Comparison of ENCODE assay signal across 12 cellular contexts in the genomic region with DNA sequence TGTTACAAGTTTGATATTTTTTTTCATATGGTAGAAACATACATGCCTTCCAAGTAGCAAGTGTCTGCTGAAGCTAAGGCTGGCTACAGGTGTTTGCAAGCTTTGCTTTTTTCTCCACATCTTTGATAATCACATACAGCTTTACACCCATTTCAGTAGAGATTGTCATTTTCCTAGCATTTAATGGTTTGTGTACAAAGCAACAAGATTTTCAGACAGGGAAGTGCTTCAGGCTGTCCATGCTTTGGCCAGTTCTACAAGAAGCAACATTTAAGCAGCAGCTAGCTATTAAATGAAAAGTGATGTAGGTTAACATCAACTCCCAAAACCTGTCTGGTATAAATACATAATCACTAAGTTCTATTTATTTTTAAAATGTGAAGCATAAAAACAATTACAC. TPM values are rescaled to one million over a fixed set of nuclear protein-coding genes. Genes with fewer than 3 reads are reported as not detected.
A peak's percentile ranks its signal among the peaks of the same experiment; 100 is the strongest.
DNase-seq lines count a peak whose midpoint lies in the region; ATAC-seq and TF ChIP-seq lines count a peak whose summit lies in the region.
"Had no signal": no experiment of that assay in that cellular context is flagged by ENCODE, and none has a peak within 500 bp of the region (broad histone marks: within the 10 kb centered on the region; RNA-seq: fewer than 3 reads in every experiment).

No MANE protein-coding gene starts in this region.

- TF ChIP-seq CTCF in heart right ventricle (IDR thresholded peaks at IDR 0.05) (no peak), MM.1S (IDR thresholded peaks at IDR 0.05; ENCODE audit: low read length) (no peak), thoracic aorta (IDR thresholded peaks at IDR 0.05) (no peak), foreskin fibroblast (IDR thresholded peaks at IDR 0.05; ENCODE audit: low read depth, low read length) (no peak), thyroid gland (IDR thresholded peaks at IDR 0.05) (no peak)

- ATAC-seq in heart right ventricle (no peak), left cardiac atrium (no peak), thoracic aorta (ENCODE audit: insufficient number of reproducible peaks, low FRiP score, low read depth) (no peak)

- H3K27ac ChIP-seq in heart right ventricle (peak overlapping the region in 7 of 10 donors; percentile 4 to 86 (median 78)), MM.1S (ENCODE audit: low read length) (peak overlapping the region; percentile 85; the same call in 1 of the 2 replicates), iPS-20b (ENCODE audit: low read length) (no peak overlapping the region), thoracic aorta (peak overlapping the region; percentile 66 to 83), thyroid gland (no peak overlapping the region)

- H2AFZ ChIP-seq in MM.1S (ENCODE audit: low read length), result no peak overlapping the region

- H3F3A ChIP-seq in MM.1S (ENCODE audit: insufficient read depth, low read length), result peaks cover 25% of the 10 kb centered on the region

- peak overlapping the region; percentile 69 for H3K4me2 ChIP-seq in MM.1S (ENCODE audit: low read depth, low read length)

- no peak for TF ChIP-seq POLR2A in thyroid gland (IDR thresholded peaks at IDR 0.05)

- no peaks in the 10 kb centered on the region for H4K20me1 ChIP-seq in MM.1S (ENCODE audit: insufficient read depth, low read length)

- H3K4me3 ChIP-seq in heart right ventricle (peak overlapping the region in 9 of 10 donors; percentile 30 to 64 (median 54)), MM.1S (ENCODE audit: low read length) (peak overlapping the region; percentile 83), iPS-20b (ENCODE audit: low read length) (peak overlapping the region; percentile 80), thoracic aorta (peak overlapping the region; percentile 73), foreskin fibroblast (ENCODE audit: low read depth in 1 of 2, low read length in 2 of 2) (no peak overlapping the region), thyroid gland (replicated peaks in 1 of 3) (no peak overlapping the region)

- H3K27me3 ChIP-seq in heart right ventricle (no peaks in the 10 kb centered on the region), MM.1S (replicated peaks; ENCODE audit: insufficient read depth, low read length) (no peaks in the 10 kb centered on the region), iPS-20b (ENCODE audit: insufficient read depth, low read length) (no peaks in the 10 kb centered on the region), thoracic aorta (replicated peaks; ENCODE audit: insufficient read depth) (no peaks in the 10 kb centered on the region), thyroid gland (no peaks in the 10 kb centered on the region)
- H3K27me3 ChIP-seq: uterus had no signal

- no peaks in the 10 kb centered on the region for H3K9me2 ChIP-seq in MM.1S (replicated peaks; ENCODE audit: insufficient read depth, low read length)

- DNase-seq in heart right ventricle (no peak), left cardiac atrium (no peak), MM.1S (no peak), thoracic aorta (ENCODE audit: low spot score) (no peak), foreskin fibroblast (no peak), NCI-H2171 treated with DMSO at 0.1 percent for 48 hours (lab: John Stamatoyannopoulos, UW) (no peak), thyroid gland (no peak)
- DNase-seq: AML-193; central memory CD4-positive, alpha-beta T cell; GOT3; uterus had no signal

- intact Hi-C loops in heart right ventricle (cut with DNase I), result loop anchor here in 7 of 10 donors (2.0 to 10.0 kb wide), 8 partner anchors 40 to 167 kb away; no protein-coding TSS in a partner anchor
- intact Hi-C loops in left cardiac atrium (cut with DNase I), result loop anchor here in 1 of 2 donors (10.0 kb wide), 1 partner anchor 143 kb away; no protein-coding TSS in a partner anchor
- intact Hi-C loops in thyroid gland (cut with DNase I), result no loop called here

- H3K9me3 ChIP-seq in heart right ventricle, result no peaks in the 10 kb centered on the region
- H3K9me3 ChIP-seq in MM.1S (replicated peaks; ENCODE audit: insufficient read depth, low read length), result no peaks in the 10 kb centered on the region
- no peaks in the 10 kb centered on the region for H3K9me3 ChIP-seq in iPS-20b (ENCODE audit: insufficient read depth, low read depth, low read length)
- H3K9me3 ChIP-seq in thoracic aorta, result no peaks in the 10 kb centered on the region
- no peaks in the 10 kb centered on the region for H3K9me3 ChIP-seq in thyroid gland
- H3K9me3 ChIP-seq: uterus had no signal

- H3K79me2 ChIP-seq in MM.1S (ENCODE audit: low read length), result peaks cover 69% of the 10 kb centered on the region

- H3K36me3 ChIP-seq in heart right ventricle (no peaks in the 10 kb centered on the region), MM.1S (replicated peaks; ENCODE audit: insufficient read depth, low read length) (no peaks in the 10 kb centered on the region), iPS-20b (ENCODE audit: insufficient read depth, low read depth, low read length) (no peaks in the 10 kb centered on the region), thoracic aorta (no peaks in the 10 kb centered on the region), thyroid gland (no peaks in the 10 kb centered on the region)
- H3K36me3 ChIP-seq: uterus had no signal

- H3K9ac ChIP-seq in MM.1S (ENCODE audit: low read length) (peak overlapping the region; percentile 80), iPS-20b (ENCODE audit: low read depth, low read length) (peak overlapping the region; percentile 38; the same call in 1 of the 2 replicates)

- H3K4me1 ChIP-seq in heart right ventricle, result peaks cover 0 to 57% (median 27%) of the 10 kb centered on the region in 9 donors
- peaks cover 30% of the 10 kb centered on the region for H3K4me1 ChIP-seq in MM.1S (ENCODE audit: low read length)
- H3K4me1 ChIP-seq in iPS-20b (ENCODE audit: insufficient read depth, low read length), result peaks cover 25% of the 10 kb centered on the region
- H3K4me1 ChIP-seq in thoracic aorta (ENCODE audit: control insufficient read depth in 1 of 2, low read depth in 2 of 2), result peaks cover 33 to 69% of the 10 kb centered on the region in 2 donors
- peaks cover 0 to 9% of the 10 kb centered on the region in 2 donors for H3K4me1 ChIP-seq in thyroid gland
- H3K4me1 ChIP-seq: uterus had no signal

RNA-seq across cellular contexts. Expression of gene HDAC9, which starts 2.3 kb away (rescaled TPM):
- 10 to 100 TPM in 9 of 10 donors, 1 to 10 TPM in 1; 8.3 to 66.1 (median 43.2) TPM for total RNA-seq in heart right ventricle
- polyA plus RNA-seq in heart right ventricle, result 1 to 10 TPM; 1.9 to 8.0 TPM
- total RNA-seq in left cardiac atrium, result 10 to 100 TPM; 16.0 to 22.4 TPM
- total RNA-seq in thoracic aorta, result 10 to 100 TPM; 64.1 to 81.6 TPM
- total RNA-seq in thyroid gland, result 10 to 100 TPM in 1 of 4 donors, 1 to 10 TPM in 3; 5.4 to 28.2 (median 7.2) TPM

Comparison
In these comparisons a context has a peak if more than half of its experiments do, and no peak if none do; other contexts are left out.
1. H3K27ac ChIP-seq: peak in heart right ventricle (7 of 10), MM.1S (single experiment) and thoracic aorta (2 of 2); none in iPS-20b (single experiment) and thyroid gland (0 of 3).
2. H3K4me3 ChIP-seq: peak in heart right ventricle (9 of 10), MM.1S (single experiment), iPS-20b (single experiment) and thoracic aorta (single experiment); none in foreskin fibroblast (0 of 2) and thyroid gland (0 of 3).